ENCODE assay signal across 11 cellular contexts in the genomic region with DNA sequence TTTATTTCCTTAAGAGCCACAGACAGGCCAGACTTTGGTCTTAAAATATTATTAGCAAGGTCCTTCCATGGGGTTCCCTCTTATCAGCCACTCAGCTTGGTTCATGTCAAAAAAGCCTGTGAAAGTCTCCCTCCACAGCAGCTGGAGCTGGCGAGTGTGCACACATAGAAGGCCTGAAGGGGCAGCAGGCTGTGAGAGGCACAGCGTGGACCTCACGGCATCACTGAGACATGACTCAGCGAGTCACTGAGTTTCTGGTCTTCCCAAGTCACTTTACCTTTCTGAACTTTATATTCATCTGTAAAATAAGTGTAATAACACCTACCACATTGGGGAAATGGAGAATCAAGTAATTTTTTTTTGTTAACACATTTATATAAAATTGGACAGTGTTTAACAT. TPM values are rescaled to one million over a fixed set of nuclear protein-coding genes. Genes with fewer than 3 reads are reported as not detected.
DNase-seq lines count a peak whose midpoint lies in the region; ATAC-seq and TF ChIP-seq lines count a peak whose summit lies in the region.
"Had no signal": no experiment of that assay in that cellular context is flagged by ENCODE, and none has a peak within 500 bp of the region (broad histone marks: within the 10 kb centered on the region; RNA-seq: fewer than 3 reads in every experiment).

No MANE protein-coding gene starts in this region.

- no peak for TF ChIP-seq CTCF in activated CD8-positive, alpha-beta T cell treated with anti-CD3 and anti-CD28 coated beads for 36 hours (IDR thresholded peaks at IDR 0.05)
- TF ChIP-seq CTCF in epithelial cell of proximal tubule (conservative IDR thresholded peaks at IDR 0.05; ENCODE audit: low read depth, low read length): peak; percentile 11
- TF ChIP-seq CTCF in retinal pigment epithelial cell (conservative IDR thresholded peaks at IDR 0.05; ENCODE audit: low read depth, low read length): peak; percentile 40

- H3K4me3 ChIP-seq in epithelial cell of proximal tubule (ENCODE audit: low read depth, low read length) (no peak overlapping the region), retinal pigment epithelial cell (ENCODE audit: low read length) (no peak overlapping the region)
- H3K4me3 ChIP-seq: stomach had no signal

- peak; percentile 18 for DNase-seq in activated CD8-positive, alpha-beta T cell treated with anti-CD3 and anti-CD28 coated beads for 36 hours
- no peak for DNase-seq in activated CD8-positive, alpha-beta T cell treated with anti-CD3 and anti-CD28 coated beads, Interleukin-2, amount 10 ng/mL, durations not matched to agents 7 days and 5 days
- DNase-seq in NCI-H460 (ENCODE audit: extremely low read depth, low read depth) (peak; percentile 54), epithelial cell of proximal tubule (ENCODE audit: low read depth) (no peak), retinal pigment epithelial cell (ENCODE audit: low read depth) (peak; percentile 19), DMS153 treated with DMSO at 0.1 percent for 48 hours (lab: John Stamatoyannopoulos, UW; ENCODE audit: unreplicated experiment) (no peak)
- DNase-seq: AML-193, stomach had no signal

- no peaks in the 10 kb centered on the region for H3K9me3 Mint-ChIP-seq in activated CD8-positive, alpha-beta T cell treated with anti-CD3 and anti-CD28 coated beads for 36 hours
- no peaks in the 10 kb centered on the region for H3K9me3 Mint-ChIP-seq in activated CD8-positive, alpha-beta T cell treated with anti-CD3 and anti-CD28 coated beads, Interleukin-2, amount 10 ng/mL, durations not matched to agents 7 days and 5 days (ENCODE audit: insufficient read depth)

- intact Hi-C loops in activated CD8-positive, alpha-beta T cell treated with anti-CD3 and anti-CD28 coated beads for 36 hours (cut with micrococcal nuclease): no loop called here

- POLR2A ChIA-PET in activated CD8-positive, alpha-beta T cell treated with anti-CD3 and anti-CD28 coated beads for 36 hours (lab: Charles Lee): interaction anchor here (1.0 kb wide), 1 partner anchor 14 kb away, joined by 3 read pairs; no protein-coding TSS in a partner anchor
- POLR2A ChIA-PET in activated CD8-positive, alpha-beta T cell treated with anti-CD3 and anti-CD28 coated beads, Interleukin-2, amount 10 ng/mL, durations not matched to agents 7 days and 5 days (lab: Charles Lee): no interaction called here

- peak; percentile 67 for ATAC-seq in activated CD8-positive, alpha-beta T cell treated with anti-CD3 and anti-CD28 coated beads for 36 hours
- no peak for ATAC-seq in activated CD8-positive, alpha-beta T cell treated with anti-CD3 and anti-CD28 coated beads, Interleukin-2, amount 10 ng/mL, durations not matched to agents 7 days and 5 days
- ATAC-seq in GM18909 (IDR thresholded peaks at IDR 0.05; ENCODE audit: poor library complexity, unreplicated experiment): no peak
- no peak for ATAC-seq in GM21423 (IDR thresholded peaks at IDR 0.05; ENCODE audit: unreplicated experiment)

- H3K27me3 Mint-ChIP-seq in activated CD8-positive, alpha-beta T cell treated with anti-CD3 and anti-CD28 coated beads for 36 hours: no peaks in the 10 kb centered on the region
- H3K27me3 Mint-ChIP-seq in activated CD8-positive, alpha-beta T cell treated with anti-CD3 and anti-CD28 coated beads, Interleukin-2, amount 10 ng/mL, durations not matched to agents 7 days and 5 days (ENCODE audit: low read depth): no peaks in the 10 kb centered on the region
- H3K27me3 Mint-ChIP-seq: activated naive CD8-positive, alpha-beta T cell had no signal

- H3K4me1 Mint-ChIP-seq in activated CD8-positive, alpha-beta T cell treated with anti-CD3 and anti-CD28 coated beads for 36 hours (ENCODE audit: low read depth): peaks cover 36% of the 10 kb centered on the region
- H3K4me1 Mint-ChIP-seq in activated CD8-positive, alpha-beta T cell treated with anti-CD3 and anti-CD28 coated beads, Interleukin-2, amount 10 ng/mL, durations not matched to agents 7 days and 5 days (ENCODE audit: low read depth): peaks cover 4% of the 10 kb centered on the region

- peaks cover 40% of the 10 kb centered on the region for H3K36me3 Mint-ChIP-seq in activated CD8-positive, alpha-beta T cell treated with anti-CD3 and anti-CD28 coated beads for 36 hours (ENCODE audit: low read depth)
- H3K36me3 Mint-ChIP-seq in activated CD8-positive, alpha-beta T cell treated with anti-CD3 and anti-CD28 coated beads, Interleukin-2, amount 10 ng/mL, durations not matched to agents 7 days and 5 days (ENCODE audit: low read depth): peaks cover 35% of the 10 kb centered on the region

- no peak overlapping the region for H3K4me3 Mint-ChIP-seq in activated CD8-positive, alpha-beta T cell treated with anti-CD3 and anti-CD28 coated beads for 36 hours
- no peak overlapping the region for H3K4me3 Mint-ChIP-seq in activated CD8-positive, alpha-beta T cell treated with anti-CD3 and anti-CD28 coated beads, Interleukin-2, amount 10 ng/mL, durations not matched to agents 7 days and 5 days
- H3K4me3 Mint-ChIP-seq: activated naive CD8-positive, alpha-beta T cell had no signal

- H3K27ac Mint-ChIP-seq in activated CD8-positive, alpha-beta T cell treated with anti-CD3 and anti-CD28 coated beads for 36 hours: no peak overlapping the region
- no peak overlapping the region for H3K27ac Mint-ChIP-seq in activated CD8-positive, alpha-beta T cell treated with anti-CD3 and anti-CD28 coated beads, Interleukin-2, amount 10 ng/mL, durations not matched to agents 7 days and 5 days
- H3K27ac Mint-ChIP-seq: activated naive CD8-positive, alpha-beta T cell had no signal

- CTCF ChIA-PET in activated CD8-positive, alpha-beta T cell treated with anti-CD3 and anti-CD28 coated beads for 36 hours (lab: Charles Lee): no interaction called here
- CTCF ChIA-PET in activated CD8-positive, alpha-beta T cell treated with anti-CD3 and anti-CD28 coated beads, Interleukin-2, amount 10 ng/mL, durations not matched to agents 7 days and 5 days (lab: Charles Lee): no interaction called here

RNA-seq across cellular contexts. Expression of a gene that starts 8.7 kb away (rescaled TPM):
- total RNA-seq in activated CD8-positive, alpha-beta T cell treated with anti-CD3 and anti-CD28 coated beads for 36 hours: 10 to 100 TPM; 12.5 to 12.7 TPM
- 10 to 100 TPM; 13.7 to 14.6 TPM for total RNA-seq in activated CD8-positive, alpha-beta T cell treated with anti-CD3 and anti-CD28 coated beads, Interleukin-2, amount 10 ng/mL, durations not matched to agents 7 days and 5 days
- total RNA-seq in NCI-H460 (2014; rRNA removed; shearing (Covaris generic)): 3.4 and 3.8 TPM in 2 replicates
- polyA plus RNA-seq in NCI-H460 (2014; cell fraction: nucleus; rRNA removed): 0.07 and 0.70 TPM in 2 replicates
- 3.0 and 4.8 TPM in 2 replicates for total RNA-seq in epithelial cell of proximal tubule

RNA-seq across cellular contexts. Expression of a gene that starts 39.0 kb away (rescaled TPM):
- total RNA-seq in activated CD8-positive, alpha-beta T cell treated with anti-CD3 and anti-CD28 coated beads for 36 hours: 100 to 1,000 TPM; 282 to 292 TPM
- total RNA-seq in activated CD8-positive, alpha-beta T cell treated with anti-CD3 and anti-CD28 coated beads, Interleukin-2, amount 10 ng/mL, durations not matched to agents 7 days and 5 days: 100 to 1,000 TPM; 291 to 293 TPM
- 299 and 327 TPM in 2 replicates for total RNA-seq in NCI-H460 (2014; rRNA removed; shearing (Covaris generic))
- polyA plus RNA-seq in NCI-H460 (2014; cell fraction: nucleus; rRNA removed): 218 and 238 TPM in 2 replicates
- total RNA-seq in epithelial cell of proximal tubule: 285 and 343 TPM in 2 replicates

RNA-seq across cellular contexts. Expression of a gene that starts 39.2 kb away (rescaled TPM):
- total RNA-seq in activated CD8-positive, alpha-beta T cell treated with anti-CD3 and anti-CD28 coated beads for 36 hours: 10 to 100 TPM; 10.7 to 12.6 TPM
- total RNA-seq in activated CD8-positive, alpha-beta T cell treated with anti-CD3 and anti-CD28 coated beads, Interleukin-2, amount 10 ng/mL, durations not matched to agents 7 days and 5 days: 10 to 100 TPM; 14.8 to 17.5 TPM
- 14.6 and 14.7 TPM in 2 replicates for total RNA-seq in NCI-H460 (2014; rRNA removed; shearing (Covaris generic))
- 3.1 and 7.4 TPM in 2 replicates for polyA plus RNA-seq in NCI-H460 (2014; cell fraction: nucleus; rRNA removed)
- 8.9 and 10.8 TPM in 2 replicates for total RNA-seq in epithelial cell of proximal tubule

Comparison
In these comparisons a context has a peak if more than half of its experiments do, and no peak if none do; other contexts are left out.
1. DNase-seq: peak in activated CD8-positive, alpha-beta T cell treated with anti-CD3 and anti-CD28 coated beads for 36 hours (single experiment), NCI-H460 (single experiment) and retinal pigment epithelial cell (single experiment); none in activated CD8-positive, alpha-beta T cell treated with anti-CD3 and anti-CD28 coated beads, Interleukin-2, amount 10 ng/mL, durations not matched to agents 7 days and 5 days (single experiment), epithelial cell of proximal tubule (single experiment) and DMS153 treated with DMSO at 0.1 percent for 48 hours (single experiment).